In genomic region chr11:68471360-68472340, GRCh38 we compare ENCODE assay signal across 8 cellular contexts. TPM values are rescaled to one million over a fixed set of nuclear protein-coding genes. Genes with fewer than 3 reads are reported as not detected.
DNase-seq lines count a peak whose midpoint lies in the region; ATAC-seq and TF ChIP-seq lines count a peak whose summit lies in the region.

No MANE protein-coding gene starts in this region.

- H3K9me3 ChIP-seq in DND-41 (ENCODE audit: insufficient read depth, low read length, severe bottlenecking) (peaks cover 4% of the 10 kb centered on the region), neutrophil (no peaks in the 10 kb centered on the region)

- no peaks in the 10 kb centered on the region for H3K27me3 Mint-ChIP-seq in activated naive CD8-positive, alpha-beta T cell treated with anti-CD3 and anti-CD28 coated beads, Interleukin-2, amount 10 ng/mL, durations not matched to agents 7 days and 5 days

- H3K79me2 ChIP-seq in DND-41 (ENCODE audit: insufficient read depth, low read length) = peaks cover 96% of the 10 kb centered on the region

- H4K20me1 ChIP-seq in DND-41 (ENCODE audit: insufficient read depth, low read length) = peaks cover 81% of the 10 kb centered on the region

- H3K9ac ChIP-seq in DND-41 (ENCODE audit: low read depth, low read length) = no peak overlapping the region

- ATAC-seq in DND-41 (ENCODE audit: insufficient read depth, low read depth) (peak; percentile 94), GM18520 (IDR thresholded peaks at IDR 0.05; ENCODE audit: unreplicated experiment) (no peak), GM19351 (IDR thresholded peaks at IDR 0.05; ENCODE audit: unreplicated experiment) (no peak), GM21381 (IDR thresholded peaks at IDR 0.05; ENCODE audit: unreplicated experiment) (no peak)
- ATAC-seq in activated naive CD8-positive, alpha-beta T cell treated with anti-CD3 and anti-CD28 coated beads, Interleukin-2, amount 10 ng/mL, durations not matched to agents 7 days and 5 days (ENCODE audit: low read depth) = peak; percentile 70

- POLR2A ChIA-PET in activated naive CD8-positive, alpha-beta T cell treated with anti-CD3 and anti-CD28 coated beads, Interleukin-2, amount 10 ng/mL, durations not matched to agents 7 days and 5 days (lab: Charles Lee) = interaction anchor here (1.1 kb wide), 1 partner anchor 9 kb away, joined by 4 read pairs; no protein-coding TSS in a partner anchor

- H3K27ac ChIP-seq in DND-41 (ENCODE audit: low read length) = peak overlapping the region; percentile 46
- peak overlapping the region; percentile 58 for H3K27ac ChIP-seq in neutrophil

- H3K4me1 Mint-ChIP-seq in activated naive CD8-positive, alpha-beta T cell treated with anti-CD3 and anti-CD28 coated beads, Interleukin-2, amount 10 ng/mL, durations not matched to agents 7 days and 5 days = peaks cover 64% of the 10 kb centered on the region

- no peaks in the 10 kb centered on the region for H3K27me3 ChIP-seq in DND-41 (ENCODE audit: insufficient read depth, low read length, poor library complexity)
- no peaks in the 10 kb centered on the region for H3K27me3 ChIP-seq in neutrophil

- H3K4me3 Mint-ChIP-seq in activated naive CD8-positive, alpha-beta T cell treated with anti-CD3 and anti-CD28 coated beads, Interleukin-2, amount 10 ng/mL, durations not matched to agents 7 days and 5 days = peak overlapping the region; percentile 73

- H3K36me3 ChIP-seq in DND-41 (ENCODE audit: insufficient read depth, low read length) = peaks cover 35% of the 10 kb centered on the region
- H3K36me3 ChIP-seq in neutrophil = no peaks in the 10 kb centered on the region

- H3K36me3 Mint-ChIP-seq in activated naive CD8-positive, alpha-beta T cell treated with anti-CD3 and anti-CD28 coated beads, Interleukin-2, amount 10 ng/mL, durations not matched to agents 7 days and 5 days = peaks cover 38% of the 10 kb centered on the region

- peak overlapping the region; percentile 61 for H3K27ac Mint-ChIP-seq in activated naive CD8-positive, alpha-beta T cell treated with anti-CD3 and anti-CD28 coated beads, Interleukin-2, amount 10 ng/mL, durations not matched to agents 7 days and 5 days

- H3K4me2 ChIP-seq in DND-41 (ENCODE audit: insufficient read depth, low read length) = peak overlapping the region; percentile 41

- H2AFZ ChIP-seq in DND-41 (ENCODE audit: low read depth, low read length) = no peak overlapping the region

- H3K4me3 ChIP-seq in DND-41 (ENCODE audit: low read depth in 1 of 2, low read length in 2 of 2) (peak overlapping the region in 1 of 2 experiments; percentile 11; a peak in 1 of 4 replicates), neutrophil (ENCODE audit: low read depth in 1 of 2, low read length in 1 of 2) (no peak overlapping the region)

- no peaks in the 10 kb centered on the region for H3K9me3 Mint-ChIP-seq in activated naive CD8-positive, alpha-beta T cell treated with anti-CD3 and anti-CD28 coated beads, Interleukin-2, amount 10 ng/mL, durations not matched to agents 7 days and 5 days

- TF ChIP-seq CTCF in DND-41 (IDR thresholded peaks at IDR 0.05; ENCODE audit: borderline replicate concordance, extremely low read depth, low read length, poor library complexity, severe bottlenecking) (peak; percentile 11), neutrophil (IDR thresholded peaks at IDR 0.05) (no peak)

- DNase-seq in DND-41 (peak; percentile 78), OCI-M1 (lab: John Stamatoyannopoulos, UW) (peak; percentile 99), NAMALWA (ENCODE audit: low spot score) (no peak)
- peak; percentile 60 for DNase-seq in activated naive CD8-positive, alpha-beta T cell treated with anti-CD3 and anti-CD28 coated beads, Interleukin-2, amount 10 ng/mL, durations not matched to agents 7 days and 5 days

- H3K4me1 ChIP-seq in DND-41 (ENCODE audit: insufficient read depth, low read length) (peaks cover 60% of the 10 kb centered on the region), neutrophil (ENCODE audit: control insufficient read depth in 1 of 2, insufficient read depth in 1 of 2, low read depth in 1 of 2, low read length in 1 of 2) (peaks cover 47% of the 10 kb centered on the region in 2 experiments)

RNA-seq across cellular contexts. Expression of gene PPP6R3, which starts 11.1 kb away (rescaled TPM):
- 100 to 1,000 TPM; 117 to 118 TPM for total RNA-seq in activated naive CD8-positive, alpha-beta T cell treated with anti-CD3 and anti-CD28 coated beads, Interleukin-2, amount 10 ng/mL, durations not matched to agents 7 days and 5 days

Comparison
In these comparisons a context has a peak if more than half of its experiments do, and no peak if none do; other contexts are left out.
1. ATAC-seq: peak in DND-41 (single experiment) and activated naive CD8-positive, alpha-beta T cell treated with anti-CD3 and anti-CD28 coated beads, Interleukin-2, amount 10 ng/mL, durations not matched to agents 7 days and 5 days (single experiment); none in GM18520 (single experiment), GM19351 (single experiment) and GM21381 (single experiment).